12 cellular contexts compared by ENCODE assay signal in the genomic region with DNA sequence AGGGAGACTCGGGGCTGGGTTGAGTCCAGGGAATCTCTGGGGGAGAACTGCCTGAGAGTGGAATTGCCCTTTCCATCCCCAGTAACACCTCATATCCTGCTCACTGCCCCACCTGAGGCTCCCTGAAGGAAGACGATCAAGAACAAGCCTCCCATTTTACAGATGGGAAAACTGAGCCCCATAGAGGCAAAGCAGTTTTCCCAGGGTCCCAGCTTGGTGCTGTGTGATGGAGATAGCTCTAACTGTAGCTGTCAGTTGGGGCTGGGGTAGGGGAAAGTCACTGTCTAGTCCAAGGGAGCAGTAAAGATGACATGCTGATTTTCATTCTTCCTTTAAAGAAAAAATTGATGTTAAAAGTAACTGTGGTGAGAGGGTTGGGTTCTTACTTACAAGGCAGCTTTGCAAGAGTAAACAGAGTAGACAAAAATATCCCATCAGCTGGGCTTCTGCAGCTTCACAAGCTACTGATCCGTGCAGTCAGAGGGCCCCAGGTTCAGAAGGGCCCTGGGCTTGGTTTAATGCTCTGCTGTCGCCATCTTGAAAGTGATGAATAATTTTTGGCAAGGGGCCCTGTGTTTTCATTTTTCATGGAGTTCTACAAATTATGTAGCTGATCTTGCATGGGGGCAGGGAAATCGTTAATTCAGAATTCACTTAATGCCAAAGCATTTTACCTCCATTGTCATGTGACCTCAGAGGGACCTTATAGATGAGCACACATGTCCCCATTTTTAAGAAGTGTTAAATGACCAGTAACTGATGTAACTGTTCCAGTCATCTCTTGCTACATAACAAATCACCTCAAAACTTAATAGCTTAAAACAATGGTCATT. TPM values are rescaled to one million over a fixed set of nuclear protein-coding genes. Genes with fewer than 3 reads are reported as not detected.
A peak's percentile ranks its signal among the peaks of the same experiment; 100 is the strongest.
DNase-seq lines count a peak whose midpoint lies in the region; ATAC-seq and TF ChIP-seq lines count a peak whose summit lies in the region.
"Had no signal": no experiment of that assay in that cellular context is flagged by ENCODE, and none has a peak within 500 bp of the region (broad histone marks: within the 10 kb centered on the region; RNA-seq: fewer than 3 reads in every experiment).

No MANE protein-coding gene starts in this region.

- no peak for TF ChIP-seq CTCF in DOHH2 (IDR thresholded peaks at IDR 0.05; ENCODE audit: low read depth, low read length, poor library complexity, severe bottlenecking)
- no peak for TF ChIP-seq CTCF in GM20000 (IDR thresholded peaks at IDR 0.05; ENCODE audit: extremely low read depth, missing control alignments)
- TF ChIP-seq CTCF in nephron progenitor cell (IDR thresholded peaks at IDR 0.05) = no peak

- H3K9me3 Mint-ChIP-seq in nephron progenitor cell = peaks cover 5% of the 10 kb centered on the region

- no peaks in the 10 kb centered on the region for H3K27me3 ChIP-seq in DOHH2 (ENCODE audit: control insufficient read depth, low read length)

- H3K4me1 Mint-ChIP-seq in nephron progenitor cell = peaks cover 22% of the 10 kb centered on the region
- H3K4me1 Mint-ChIP-seq: brain had no signal

- H3K79me2 ChIP-seq in DOHH2 (ENCODE audit: control insufficient read depth, low read length) = no peaks in the 10 kb centered on the region

- peak overlapping the region; percentile 83 for H3K4me2 ChIP-seq in DOHH2 (ENCODE audit: low read length)
- H3K4me2 ChIP-seq: smooth muscle cell had no signal

- peak overlapping the region; percentile 66 for H3K4me3 ChIP-seq in DOHH2 (ENCODE audit: low read length)
- H3K4me3 ChIP-seq: smooth muscle cell had no signal

- H3K36me3 ChIP-seq in DOHH2 (ENCODE audit: control insufficient read depth, low read length) = no peaks in the 10 kb centered on the region; the same call in 1 of the 2 replicates

- ATAC-seq in GM19455 (IDR thresholded peaks at IDR 0.05; ENCODE audit: unreplicated experiment) = no peak

- H3K36me3 Mint-ChIP-seq in nephron progenitor cell (ENCODE audit: low read depth) = no peaks in the 10 kb centered on the region
- H3K36me3 Mint-ChIP-seq: brain had no signal

- H3K4me3 Mint-ChIP-seq in nephron progenitor cell = no peak overlapping the region
- H3K4me3 Mint-ChIP-seq: brain had no signal

- peak overlapping the region; percentile 66 for H3K27ac Mint-ChIP-seq in nephron progenitor cell
- H3K27ac Mint-ChIP-seq: brain had no signal

- no peaks in the 10 kb centered on the region for H3K9me2 ChIP-seq in DOHH2 (replicated peaks; ENCODE audit: control insufficient read depth, low read length)

- H3F3A ChIP-seq in DOHH2 (ENCODE audit: control insufficient read depth, insufficient read depth) = peaks cover 35% of the 10 kb centered on the region

- H4K20me1 ChIP-seq in DOHH2 (ENCODE audit: control insufficient read depth, insufficient read depth, low read depth, low read length) = no peaks in the 10 kb centered on the region

- DNase-seq in GM20000 (ENCODE audit: low spot score) = peak; percentile 67
- no peak for DNase-seq in nephron progenitor cell
- no peak for DNase-seq in NK-92 (lab: John Stamatoyannopoulos, UW; ENCODE audit: unreplicated experiment)
- no peak for DNase-seq in activated gamma-delta T cell (lab: John Stamatoyannopoulos, UW)
- DNase-seq in stimulated activated CD4-positive, alpha-beta T cell treated with anti-CD3 and anti-CD28 coated beads, Interleukin-15, amount 100 ng/mL, for 24 hours = no peak
- DNase-seq: DND-41, NCI-H187 had no signal

- WGBS in adipose tissue, 3 donors = 69 to 81% (median 72%) methylated on average over 5 of the region's 5 CpGs

- peaks cover 3% of the 10 kb centered on the region; the same call in 1 of the 2 replicates for H3K9me3 ChIP-seq in DOHH2 (ENCODE audit: control insufficient read depth, insufficient read depth, low read length)

- H3K27me3 Mint-ChIP-seq in nephron progenitor cell (ENCODE audit: low read depth, poor library complexity) = peaks cover 3% of the 10 kb centered on the region

- H3K4me1 ChIP-seq in DOHH2 (ENCODE audit: control insufficient read depth, low read length) = peaks cover 90% of the 10 kb centered on the region

- peak overlapping the region; percentile 97 for H3K27ac ChIP-seq in DOHH2 (ENCODE audit: low read depth, low read length)
- peak overlapping the region; percentile 63 for H3K27ac ChIP-seq in adipose tissue (ENCODE audit: low read depth, low read length)

RNA-seq across cellular contexts. Expression of gene TNFRSF1B, which starts 17.6 kb away (rescaled TPM):
- polyA plus RNA-seq in adipose tissue = 10 to 100 TPM in 2 of 3 donors, 1 to 10 TPM in 1; 5.8 to 44.3 (median 21.4) TPM
